ENCODE assay signal across 24 cellular contexts in the genomic region with DNA sequence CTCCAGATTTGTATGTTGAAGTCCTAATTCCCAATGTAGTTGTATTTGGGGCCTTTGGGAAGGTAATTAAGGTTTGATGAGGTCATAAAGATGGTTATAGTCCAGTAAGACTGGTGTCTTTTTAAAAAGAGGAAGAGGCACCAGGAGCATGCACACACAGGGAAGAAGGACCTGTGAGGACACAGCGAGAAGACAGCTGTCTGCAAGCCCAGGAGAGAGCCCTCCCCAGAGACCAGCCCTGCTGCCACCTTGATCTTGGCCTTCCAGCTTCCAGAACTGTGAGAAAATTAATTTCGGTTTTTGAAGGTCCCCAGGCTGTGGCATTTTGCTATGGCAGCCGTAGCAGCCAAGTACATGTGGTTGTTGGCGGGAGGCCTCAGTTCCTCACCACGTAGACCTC.
"Had no signal": no experiment of that assay in that cellular context is flagged by ENCODE, and none has a peak within 500 bp of the region (broad histone marks: within the 10 kb centered on the region; RNA-seq: fewer than 3 reads in every experiment).

No MANE protein-coding gene starts in this region.

- DNase-seq: activated naive CD4-positive, alpha-beta T cell treated with anti-CD3 and anti-CD28 coated beads for 36 hours; activated naive CD8-positive, alpha-beta T cell treated with anti-CD3 and anti-CD28 coated beads, Interleukin-2, amount 10 ng/mL, durations not matched to agents 7 days and 5 days; activated T-cell treated with anti-CD3 and anti-CD28 coated beads, Interleukin-2, amount 50 U/mL, for 4 hours; amniotic stem cell; colonic mucosa; effector memory CD8-positive, alpha-beta T cell; foreskin melanocyte; glutamatergic neuron; immature natural killer cell; lower lobe of right lung; naive thymus-derived CD8-positive, alpha-beta T cell; retina; spleen; stimulated activated CD4-positive, alpha-beta T cell treated with anti-CD3 and anti-CD28 coated beads, Interleukin-4, amount 100 ng/mL, for 4 hours had no signal

- H3K9me3 ChIP-seq: colonic mucosa, lower lobe of right lung had no signal

- H3K4me1 Mint-ChIP-seq: activated naive CD8-positive, alpha-beta T cell treated with anti-CD3 and anti-CD28 coated beads, Interleukin-2, amount 10 ng/mL, durations not matched to agents 7 days and 5 days; immature natural killer cell; naive thymus-derived CD8-positive, alpha-beta T cell had no signal

- H3K27ac Mint-ChIP-seq: activated naive CD4-positive, alpha-beta T cell treated with anti-CD3 and anti-CD28 coated beads for 36 hours; activated naive CD8-positive, alpha-beta T cell treated with anti-CD3 and anti-CD28 coated beads, Interleukin-2, amount 10 ng/mL, durations not matched to agents 7 days and 5 days; activated T-helper 2 cell treated with anti-CD3 and anti-CD28 coated beads, Interferon-gamma antibody, Interleukin-2, Interleukin-4, amounts not matched to agents 10 μg/mL and 5 μg/mL and 100 μg/mL, durations not matched to agents 14 hours and 24 hours and 36 hours; effector memory CD8-positive, alpha-beta T cell; immature natural killer cell; naive thymus-derived CD8-positive, alpha-beta T cell; progenitor cell of endocrine pancreas; stimulated activated naive CD8-positive, alpha-beta T cell treated with anti-CD3 and anti-CD28 coated beads, Interleukin-15, Interleukin-2, amounts not matched to agents 100 ng/mL and 50 ng/mL, for 24 hours had no signal

- H3K79me2 ChIP-seq: hepatocyte had no signal

- H3K4me3 Mint-ChIP-seq: activated naive CD4-positive, alpha-beta T cell treated with anti-CD3 and anti-CD28 coated beads for 36 hours; activated naive CD8-positive, alpha-beta T cell treated with anti-CD3 and anti-CD28 coated beads, Interleukin-2, amount 10 ng/mL, durations not matched to agents 7 days and 5 days; activated T-cell treated with anti-CD3 and anti-CD28 coated beads, Interleukin-2, amount 50 U/mL, for 4 hours; effector memory CD8-positive, alpha-beta T cell; immature natural killer cell; naive thymus-derived CD8-positive, alpha-beta T cell; stimulated activated naive CD8-positive, alpha-beta T cell treated with anti-CD3 and anti-CD28 coated beads, Interleukin-15, Interleukin-2, amounts not matched to agents 100 ng/mL and 50 ng/mL, for 24 hours had no signal

- H3K27me3 ChIP-seq: colonic mucosa, dorsolateral prefrontal cortex, hepatocyte, spleen, tibial nerve had no signal

- H3K4me3 ChIP-seq: colonic mucosa, dorsolateral prefrontal cortex, hepatocyte, lower lobe of right lung, spleen, tibial nerve had no signal

- FAIRE-seq: bronchial epithelial cell, endothelial cell of umbilical vein had no signal

- H3K27ac ChIP-seq: colonic mucosa, dorsolateral prefrontal cortex, hepatocyte, lower lobe of right lung, tibial nerve had no signal

- H2AFZ ChIP-seq: hepatocyte had no signal

- H3K4me1 ChIP-seq: lower lobe of right lung, spleen, tibial nerve had no signal

- H3K9me3 Mint-ChIP-seq: activated naive CD4-positive, alpha-beta T cell treated with anti-CD3 and anti-CD28 coated beads for 36 hours; activated naive CD8-positive, alpha-beta T cell treated with anti-CD3 and anti-CD28 coated beads, Interleukin-2, amount 10 ng/mL, durations not matched to agents 7 days and 5 days; activated T-cell treated with anti-CD3 and anti-CD28 coated beads, Interleukin-2, amount 50 U/mL, for 4 hours; activated T-helper 2 cell treated with anti-CD3 and anti-CD28 coated beads, Interferon-gamma antibody, Interleukin-2, Interleukin-4, amounts not matched to agents 10 μg/mL and 5 μg/mL and 100 μg/mL, durations not matched to agents 14 hours and 24 hours and 36 hours; effector memory CD8-positive, alpha-beta T cell; immature natural killer cell; stimulated activated naive CD8-positive, alpha-beta T cell treated with anti-CD3 and anti-CD28 coated beads, Interleukin-15, Interleukin-2, amounts not matched to agents 100 ng/mL and 50 ng/mL, for 24 hours had no signal

- H3K36me3 Mint-ChIP-seq: activated naive CD8-positive, alpha-beta T cell treated with anti-CD3 and anti-CD28 coated beads, Interleukin-2, amount 10 ng/mL, durations not matched to agents 7 days and 5 days; immature natural killer cell; naive thymus-derived CD8-positive, alpha-beta T cell had no signal

- H3K4me2 ChIP-seq: hepatocyte had no signal

- ATAC-seq: activated T-cell treated with anti-CD3 and anti-CD28 coated beads, Interleukin-2, amount 50 U/mL, for 4 hours; effector memory CD8-positive, alpha-beta T cell; esophagus mucosa; left lobe of liver; lower lobe of right lung; naive thymus-derived CD8-positive, alpha-beta T cell had no signal

- H3K27me3 Mint-ChIP-seq: naive thymus-derived CD8-positive, alpha-beta T cell; progenitor cell of endocrine pancreas; stimulated activated naive CD8-positive, alpha-beta T cell treated with anti-CD3 and anti-CD28 coated beads, Interleukin-15, Interleukin-2, amounts not matched to agents 100 ng/mL and 50 ng/mL, for 24 hours had no signal

- H3K36me3 ChIP-seq: colonic mucosa, lower lobe of right lung, spleen, tibial nerve had no signal
